In the genomic region with DNA sequence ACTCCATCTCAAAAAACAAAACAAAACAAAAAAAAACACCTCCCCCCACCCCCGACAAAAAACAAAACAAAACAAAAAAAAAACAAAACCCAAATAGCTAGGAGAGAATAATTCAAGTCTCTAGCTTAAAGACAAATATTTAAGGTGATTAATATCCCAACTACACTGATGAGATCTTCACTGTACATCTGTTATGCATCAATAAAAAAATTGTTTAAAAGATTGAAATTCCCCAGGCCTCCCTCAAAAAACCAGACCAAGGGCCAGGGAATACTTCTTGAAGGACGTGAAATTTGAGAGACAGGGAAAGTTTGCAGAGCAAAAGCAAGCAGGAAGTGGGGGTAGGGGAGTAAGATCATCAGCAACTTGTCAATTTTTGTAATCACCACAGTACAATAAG, we compare ENCODE assay signal across 19 cellular contexts.
"Had no signal": no experiment of that assay in that cellular context is flagged by ENCODE, and none has a peak within 500 bp of the region (broad histone marks: within the 10 kb centered on the region; RNA-seq: fewer than 3 reads in every experiment).

No MANE protein-coding gene starts in this region.

- ATAC-seq: HepG2 had no signal

- H3K27ac ChIP-seq: RWPE1 had no signal

- FAIRE-seq: HepG2 had no signal

- DNase-seq: IMR-90, Karpas-422, KG1, MM.1S, NCI-H1092 treated with DMSO at 0.1 percent for 48 hours, NCI-H1436, NCI-H187, NCI-H2029, NCI-H2081 treated with DMSO at 0.1 percent for 48 hours, NCI-H2171, NCI-H226, NCI-H446, NCI-H510A, NCI-H524 treated with DMSO at 0.1 percent for 48 hours, NCI-H69, NCI-H774, SHP77 had no signal
